13 cellular contexts compared by ENCODE assay signal in the genomic region with DNA sequence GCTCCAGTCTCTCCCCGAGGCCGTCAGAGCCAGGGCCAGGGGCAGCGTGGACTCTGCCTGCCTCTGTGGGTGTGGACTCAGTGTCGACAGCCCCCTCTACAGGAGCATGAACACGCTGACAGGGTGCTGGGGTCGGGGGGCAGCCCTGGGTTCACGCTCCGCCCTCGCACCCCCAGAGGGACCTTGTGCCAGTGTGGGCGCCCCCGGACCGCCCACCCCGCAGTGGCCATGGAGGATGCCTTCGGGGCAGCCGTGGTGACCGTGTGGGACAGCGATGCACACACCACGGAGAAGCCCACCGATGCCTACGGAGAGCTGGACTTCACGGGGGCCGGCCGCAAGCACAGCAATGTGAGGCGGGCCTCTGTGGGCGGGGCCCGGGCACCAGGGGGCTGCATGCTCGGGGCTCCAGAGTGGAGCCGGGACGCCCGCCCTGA. TPM values are rescaled to one million over a fixed set of nuclear protein-coding genes. Genes with fewer than 3 reads are reported as not detected.
A peak's percentile ranks its signal among the peaks of the same experiment; 100 is the strongest.
DNase-seq lines count a peak whose midpoint lies in the region; ATAC-seq, FAIRE-seq and TF ChIP-seq lines count a peak whose summit lies in the region.
"Had no signal": no experiment of that assay in that cellular context is flagged by ENCODE, and none has a peak within 500 bp of the region (broad histone marks: within the 10 kb centered on the region; RNA-seq: fewer than 3 reads in every experiment).

No MANE protein-coding gene starts in this region.

- H3K4me3 ChIP-seq in A549 (no peak overlapping the region), body of pancreas (no peak overlapping the region), iPS-18a (ENCODE audit: low read length) (peak overlapping the region; percentile 51), rectal smooth muscle tissue (ENCODE audit: low read length) (peak overlapping the region; percentile 25)

- no peak overlapping the region for H3K9ac ChIP-seq in iPS-18a (ENCODE audit: low read length)
- H3K9ac ChIP-seq in rectal smooth muscle tissue (ENCODE audit: low read length): peak overlapping the region; percentile 2

- H3K27ac ChIP-seq in A549 (no peak overlapping the region), body of pancreas (peak overlapping the region in 3 of 4 donors; percentile 66 to 78 (median 74)), iPS-18a (ENCODE audit: low read length) (no peak overlapping the region), rectal smooth muscle tissue (ENCODE audit: low read depth, low read length) (no peak overlapping the region)

- TF ChIP-seq CTCF in A549 (IDR thresholded peaks at IDR 0.05) (no peak), body of pancreas (IDR thresholded peaks at IDR 0.05) (no peak)

- H3K9me3 ChIP-seq in A549: no peaks in the 10 kb centered on the region
- no peaks in the 10 kb centered on the region for H3K9me3 ChIP-seq in body of pancreas
- H3K9me3 ChIP-seq in iPS-18a (ENCODE audit: control insufficient read depth, low read depth, low read length): no peaks in the 10 kb centered on the region

- CTCF ChIA-PET in A549 (lab: Yijun Ruan, JAX): interaction anchor here (1.3 to 1.5 kb wide), 2 partner anchors 20 to 52 kb away, joined by 4 to 5 read pairs; partner anchors contain the start of gene LIN7B

- TF ChIP-seq POLR2A in A549 (IDR thresholded peaks at IDR 0.05; ENCODE audit: low read length) (no peak), body of pancreas (IDR thresholded peaks at IDR 0.05) (no peak)

- H3K27me3 ChIP-seq in body of pancreas (no peaks in the 10 kb centered on the region), iPS-18a (ENCODE audit: control insufficient read depth, insufficient read depth, low read length) (peaks cover 19% of the 10 kb centered on the region), rectal smooth muscle tissue (ENCODE audit: control insufficient read depth, insufficient read depth, low read length) (no peaks in the 10 kb centered on the region)

- ATAC-seq in A549 (peak; percentile 49 to 51; a peak in 5 of 6 replicates), body of pancreas (no peak), GM18502 (IDR thresholded peaks at IDR 0.05; ENCODE audit: poor library complexity, unreplicated experiment) (no peak), GM21367 (IDR thresholded peaks at IDR 0.05; ENCODE audit: unreplicated experiment) (no peak)
- ATAC-seq: activated CD8-positive, alpha-beta memory T cell treated with anti-CD3 and anti-CD28 coated beads, Interleukin-2, amount 10 ng/mL, durations not matched to agents 7 days and 5 days; Panc1 had no signal

- no peak for TF ChIP-seq RAD21 in A549 (conservative IDR thresholded peaks at IDR 0.05 in 1 of 2, IDR thresholded peaks at IDR 0.05 in 1 of 2)

- H3K36me3 ChIP-seq in body of pancreas (replicated peaks in 1 of 2; ENCODE audit: insufficient read depth in 1 of 2, low read depth in 2 of 2) (no peaks in the 10 kb centered on the region), iPS-18a (ENCODE audit: control insufficient read depth, low read depth, low read length) (no peaks in the 10 kb centered on the region), rectal smooth muscle tissue (ENCODE audit: control insufficient read depth, insufficient read depth, low read length) (no peaks in the 10 kb centered on the region)

- DNase-seq in A549 (ENCODE audit: low read depth in 1 of 2, low spot score in 1 of 2) (no peak), body of pancreas (no peak), OCI-M1 (lab: John Stamatoyannopoulos, UW) (no peak), HT-29 (ENCODE audit: low spot score) (no peak)
- DNase-seq: ACHN; activated CD8-positive, alpha-beta memory T cell treated with anti-CD3 and anti-CD28 coated beads, Interleukin-2, amount 10 ng/mL, durations not matched to agents 7 days and 5 days; MM.1S; NCI-H226 had no signal

- POLR2A ChIA-PET in A549 (lab: Yijun Ruan, JAX): no interaction called here

- H3K4me1 ChIP-seq in A549 (peaks cover 10% of the 10 kb centered on the region; the same call in 2 of the 3 replicates), body of pancreas (peaks cover 18% of the 10 kb centered on the region), iPS-18a (ENCODE audit: control insufficient read depth, low read depth, low read length) (peaks cover 3% of the 10 kb centered on the region), rectal smooth muscle tissue (ENCODE audit: control insufficient read depth, insufficient read depth, low read length) (peaks cover 5% of the 10 kb centered on the region)

- 96% methylated on average over 25 of the region's 30 CpGs for WGBS in A549 (ENCODE audit: missing lambda C conversion rate)
- 68 to 74% methylated on average over 6 to 21 of the region's 30 CpGs for WGBS in body of pancreas, 2 donors

- H3K4me2 ChIP-seq in A549: no peak overlapping the region

- FAIRE-seq in A549 (lab: Jason Lieb, UNC): no peak

- no peak for TF ChIP-seq EP300 in A549 (IDR thresholded peaks at IDR 0.05)

- intact Hi-C loops in body of pancreas (cut with DNase I): no loop called here

TF ChIP-seq in A549, 52 proteins besides CTCF, POLR2A, EP300 and RAD21 (continues in another document):
- TF ChIP-seq RFX5 (IDR thresholded peaks at IDR 0.05): no peak
- TF ChIP-seq, protein P1, sequence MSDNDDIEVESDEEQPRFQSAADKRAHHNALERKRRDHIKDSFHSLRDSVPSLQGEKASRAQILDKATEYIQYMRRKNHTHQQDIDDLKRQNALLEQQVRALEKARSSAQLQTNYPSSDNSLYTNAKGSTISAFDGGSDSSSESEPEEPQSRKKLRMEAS (IDR thresholded peaks at IDR 0.05): no peak
- no peak for TF ChIP-seq ZFP36 (IDR thresholded peaks at IDR 0.05; ENCODE audit: borderline replicate concordance, partially characterized antibody)
- no peak for TF ChIP-seq FOXS1 (CRISPR knock-in tag; IDR thresholded peaks at IDR 0.05)
- no peak for TF ChIP-seq RNF2 (IDR thresholded peaks at IDR 0.05; ENCODE audit: borderline replicate concordance, low read depth)
- no peak for TF ChIP-seq JUNB (IDR thresholded peaks at IDR 0.05)
- no peak for TF ChIP-seq ZSCAN20 (CRISPR knock-in tag; IDR thresholded peaks at IDR 0.05)
- no peak for TF ChIP-seq NPAS2 (CRISPR knock-in tag; IDR thresholded peaks at IDR 0.05; ENCODE audit: borderline replicate concordance)
- TF ChIP-seq CHD4 (IDR thresholded peaks at IDR 0.05; ENCODE audit: borderline replicate concordance): no peak
- no peak for TF ChIP-seq CHD2 (IDR thresholded peaks at IDR 0.05; ENCODE audit: low read length, partially characterized antibody)
- no peak for TF ChIP-seq HOXA7 (CRISPR knock-in tag; IDR thresholded peaks at IDR 0.05)
- TF ChIP-seq, protein P2, sequence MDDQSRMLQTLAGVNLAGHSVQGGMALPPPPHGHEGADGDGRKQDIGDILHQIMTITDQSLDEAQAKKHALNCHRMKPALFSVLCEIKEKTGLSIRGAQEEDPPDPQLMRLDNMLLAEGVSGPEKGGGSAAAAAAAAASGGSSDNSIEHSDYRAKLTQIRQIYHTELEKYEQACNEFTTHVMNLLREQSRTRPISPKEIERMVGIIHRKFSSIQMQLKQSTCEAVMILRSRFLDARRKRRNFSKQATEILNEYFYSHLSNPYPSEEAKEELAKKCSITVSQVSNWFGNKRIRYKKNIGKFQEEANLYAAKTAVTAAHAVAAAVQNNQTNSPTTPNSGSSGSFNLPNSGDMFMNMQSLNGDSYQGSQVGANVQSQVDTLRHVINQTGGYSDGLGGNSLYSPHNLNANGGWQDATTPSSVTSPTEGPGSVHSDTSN (IDR thresholded peaks at IDR 0.05): no peak
- no peak for TF ChIP-seq TFCP2L1 (CRISPR knock-in tag; IDR thresholded peaks at IDR 0.05)

RNA-seq across cellular contexts. Expression of gene TRPM4, which starts 8.3 kb away (rescaled TPM):
- polyA plus RNA-seq in A549 (2011; rRNA removed) (4.7 and 4.9 TPM in 2 replicates), A549 (2017; fragmentation: RNase III; extraction: RNeasy Plus Mini Kit Qiagen cat#74134 plus additional on column Dnase treatment) (8.4 to 9.4 TPM (median 9.1 TPM) in 3 replicates)
- 9.1 and 9.3 TPM in 2 replicates for polyA plus RNA-seq in A549 (2012; cell fraction: cytosol; rRNA removed)
- polyA plus RNA-seq in A549 (2012; cell fraction: nucleus; rRNA removed): 50.4 and 52.0 TPM in 2 replicates
- polyA minus RNA-seq in A549 (2011; rRNA and poly(A)+ RNA removed): 9.9 and 11.4 TPM in 2 replicates
- total RNA-seq in body of pancreas: 10 to 100 TPM; 15.8 to 28.0 TPM
- total RNA-seq in HT-29 (2014; rRNA removed; shearing (Covaris generic)): 28.7 and 33.7 TPM in 2 replicates

RNA-seq across cellular contexts. Expression of gene HRC, which starts 10.7 kb away (rescaled TPM):
- polyA plus RNA-seq in A549 (2011; rRNA removed): 0.04 TPM in 1 of 2 replicates, not detected in the other
- polyA plus RNA-seq in A549 (2012; cell fraction: cytosol; rRNA removed): 0.05 TPM in 1 of 2 replicates, not detected in the other
- polyA plus RNA-seq in A549 (2012; cell fraction: nucleus; rRNA removed): 0.02 TPM in 1 of 2 replicates, not detected in the other
- 0.04 to 0.05 TPM in 2 of 3 replicates, not detected in the other for polyA plus RNA-seq in A549 (2017; fragmentation: RNase III; extraction: RNeasy Plus Mini Kit Qiagen cat#74134 plus additional on column Dnase treatment)
- polyA minus RNA-seq in A549 (2011; rRNA and poly(A)+ RNA removed): not detected in 2 replicates
- total RNA-seq in body of pancreas: 1 to 10 TPM; 2.1 to 4.3 TPM
- 0.08 TPM in 1 of 2 replicates, not detected in the other for total RNA-seq in HT-29 (2014; rRNA removed; shearing (Covaris generic))
- total RNA-seq: activated CD8-positive, alpha-beta memory T cell treated with anti-CD3 and anti-CD28 coated beads, Interleukin-2, amount 10 ng/mL, durations not matched to agents 7 days and 5 days had no signal

RNA-seq across cellular contexts. Expression of gene PPFIA3, which starts 46.5 kb away (rescaled TPM):
- 2.5 and 3.2 TPM in 2 replicates for polyA plus RNA-seq in A549 (2011; rRNA removed)
- 6.2 and 8.3 TPM in 2 replicates for polyA plus RNA-seq in A549 (2012; cell fraction: cytosol; rRNA removed)
- polyA plus RNA-seq in A549 (2012; cell fraction: nucleus; rRNA removed): 16.1 and 19.2 TPM in 2 replicates
- 6.5 to 8.0 TPM (median 7.3 TPM) in 3 replicates for polyA plus RNA-seq in A549 (2017; fragmentation: RNase III; extraction: RNeasy Plus Mini Kit Qiagen cat#74134 plus additional on column Dnase treatment)
- 4.7 and 5.5 TPM in 2 replicates for polyA minus RNA-seq in A549 (2011; rRNA and poly(A)+ RNA removed)
- total RNA-seq in body of pancreas: 10 to 100 TPM in 1 of 2 donors, 1 to 10 TPM in 1; 6.7 to 15.2 TPM
- 22.9 and 30.1 TPM in 2 replicates for total RNA-seq in HT-29 (2014; rRNA removed; shearing (Covaris generic))

RNA-seq across cellular contexts. Expression of gene C19orf73, which starts 46.9 kb away (rescaled TPM):
- polyA plus RNA-seq in A549 (2011; rRNA removed): 1.4 and 1.8 TPM in 2 replicates
- 6.3 and 6.8 TPM in 2 replicates for polyA plus RNA-seq in A549 (2012; cell fraction: cytosol; rRNA removed)
- 4.9 and 5.0 TPM in 2 replicates for polyA plus RNA-seq in A549 (2012; cell fraction: nucleus; rRNA removed)
- 1.7 to 2.2 TPM (median 1.7 TPM) in 3 replicates for polyA plus RNA-seq in A549 (2017; fragmentation: RNase III; extraction: RNeasy Plus Mini Kit Qiagen cat#74134 plus additional on column Dnase treatment)
- polyA minus RNA-seq in A549 (2011; rRNA and poly(A)+ RNA removed): 1.6 and 1.7 TPM in 2 replicates
- 1 to 10 TPM in 1 of 2 donors, not detected in 1; 2.3 TPM for total RNA-seq in body of pancreas
- 5.9 and 6.0 TPM in 2 replicates for total RNA-seq in HT-29 (2014; rRNA removed; shearing (Covaris generic))

RNA-seq across cellular contexts. Expression of gene LIN7B, which starts 51.7 kb away (rescaled TPM):
- polyA plus RNA-seq in A549 (2011; rRNA removed) (4.6 and 5.4 TPM in 2 replicates), A549 (2017; fragmentation: RNase III; extraction: RNeasy Plus Mini Kit Qiagen cat#74134 plus additional on column Dnase treatment) (7.1 to 8.3 TPM (median 8.0 TPM) in 3 replicates)
- polyA plus RNA-seq in A549 (2012; cell fraction: cytosol; rRNA removed): 16.6 and 16.9 TPM in 2 replicates
- polyA plus RNA-seq in A549 (2012; cell fraction: nucleus; rRNA removed): 13.0 and 18.7 TPM in 2 replicates
- 2.7 and 2.9 TPM in 2 replicates for polyA minus RNA-seq in A549 (2011; rRNA and poly(A)+ RNA removed)
- total RNA-seq in body of pancreas: 10 to 100 TPM in 1 of 2 donors, 1 to 10 TPM in 1; 8.3 to 24.1 TPM
- 12.0 and 19.9 TPM in 2 replicates for total RNA-seq in HT-29 (2014; rRNA removed; shearing (Covaris generic))

Comparison
In these comparisons a context has a peak if more than half of its experiments do, and no peak if none do; other contexts are left out.
1. ATAC-seq: peak in A549 (2 of 2); none in body of pancreas (single experiment), GM18502 (single experiment) and GM21367 (single experiment).
2. H3K27ac ChIP-seq: peak in body of pancreas (3 of 4); none in A549 (0 of 2), iPS-18a (single experiment) and rectal smooth muscle tissue (single experiment).
3. H3K4me3 ChIP-seq: peak in iPS-18a (single experiment) and rectal smooth muscle tissue (single experiment); none in A549 (single experiment) and body of pancreas (0 of 2).